18 cellular contexts compared by ENCODE assay signal in genomic region chr6:167778497-167779122, GRCh38. TPM values are rescaled to one million over a fixed set of nuclear protein-coding genes. Genes with fewer than 3 reads are reported as not detected.
A peak's percentile ranks its signal among the peaks of the same experiment; 100 is the strongest.
DNase-seq lines count a peak whose midpoint lies in the region; ATAC-seq and TF ChIP-seq lines count a peak whose summit lies in the region.
"Had no signal": no experiment of that assay in that cellular context is flagged by ENCODE, and none has a peak within 500 bp of the region (broad histone marks: within the 10 kb centered on the region; RNA-seq: fewer than 3 reads in every experiment).

No MANE protein-coding gene starts in this region.

- H3K36me3 ChIP-seq in heart left ventricle, result no peaks in the 10 kb centered on the region
- no peaks in the 10 kb centered on the region for H3K36me3 ChIP-seq in neural progenitor cell
- H3K36me3 ChIP-seq in mesenchymal stem cell (ENCODE audit: control insufficient read depth in 1 of 2, insufficient read depth in 2 of 2, low read depth in 1 of 2, low read length in 2 of 2), result no peaks in the 10 kb centered on the region
- H3K36me3 ChIP-seq: ascending aorta, neutrophil had no signal

- H3K79me2 ChIP-seq in neural progenitor cell (ENCODE audit: low read depth), result no peaks in the 10 kb centered on the region

- H3K9me3 Mint-ChIP-seq in neural progenitor cell, result peaks cover 3% of the 10 kb centered on the region
- H3K9me3 Mint-ChIP-seq: activated CD4-positive, alpha-beta T cell treated with anti-CD3 and anti-CD28 coated beads, Interleukin-2, amount 10 ng/mL, durations not matched to agents 7 days and 5 days; CD14-positive monocyte had no signal

- H3F3A ChIP-seq in neural progenitor cell (ENCODE audit: low read depth), result no peaks in the 10 kb centered on the region

- H3K27ac ChIP-seq in heart left ventricle, result peak overlapping the region in 1 of 12 donors; percentile 22
- no peak overlapping the region for H3K27ac ChIP-seq in neural progenitor cell
- no peak overlapping the region for H3K27ac ChIP-seq in mesenchymal stem cell (ENCODE audit: low read length, poor library complexity, severe bottlenecking)
- H3K27ac ChIP-seq: A549, ascending aorta, KMS-11, neutrophil had no signal

- H3K4me2 ChIP-seq in neural progenitor cell, result no peak overlapping the region
- no peak overlapping the region for H3K4me2 ChIP-seq in mesenchymal stem cell (ENCODE audit: low read length, poor library complexity, severe bottlenecking)
- H3K4me2 ChIP-seq: A549, KMS-11 had no signal

- intact Hi-C loops in Right ventricle myocardium superior (cut with DNase I) (no loop called here), heart left ventricle (cut with DNase I) (no loop called here)

- no peak overlapping the region for H3K4me3 Mint-ChIP-seq in neural progenitor cell
- H3K4me3 Mint-ChIP-seq: activated CD4-positive, alpha-beta T cell treated with anti-CD3 and anti-CD28 coated beads, Interleukin-2, amount 10 ng/mL, durations not matched to agents 7 days and 5 days; CD14-positive monocyte had no signal

- H3K4me1 ChIP-seq in heart left ventricle (peaks cover 0 to 2% (median 0%) of the 10 kb centered on the region in 12 donors), neural progenitor cell (peaks cover 12% of the 10 kb centered on the region), mesenchymal stem cell (ENCODE audit: control insufficient read depth, insufficient read depth, low read depth, low read length) (no peaks in the 10 kb centered on the region)
- H3K4me1 ChIP-seq: A549, ascending aorta had no signal

- no peak overlapping the region for H3K4me3 ChIP-seq in heart left ventricle
- no peak overlapping the region for H3K4me3 ChIP-seq in neural progenitor cell
- no peak overlapping the region for H3K4me3 ChIP-seq in mesenchymal stem cell (ENCODE audit: insufficient read depth in 1 of 2, low read depth in 1 of 2, low read length in 2 of 2)
- H3K4me3 ChIP-seq: A549, ascending aorta had no signal

- no peak for TF ChIP-seq POLR2A in heart left ventricle (IDR thresholded peaks at IDR 0.05)

- peaks cover 15% of the 10 kb centered on the region for H3K4me1 Mint-ChIP-seq in neural progenitor cell
- H3K4me1 Mint-ChIP-seq: activated CD4-positive, alpha-beta T cell treated with anti-CD3 and anti-CD28 coated beads, Interleukin-2, amount 10 ng/mL, durations not matched to agents 7 days and 5 days; CD14-positive monocyte had no signal

- in situ Hi-C loops in G401 (cut with HindIII; ENCODE audit: low sequenced_read_pairs), result no loop called here

- no peaks in the 10 kb centered on the region for H3K36me3 Mint-ChIP-seq in neural progenitor cell
- H3K36me3 Mint-ChIP-seq: CD14-positive monocyte had no signal

- no peak overlapping the region for H3K4ac ChIP-seq in mesenchymal stem cell (ENCODE audit: low read depth in 1 of 2, low read length in 2 of 2)

- ATAC-seq in Right ventricle myocardium superior (ENCODE audit: poor library complexity) (peak; percentile 19), heart left ventricle (no peak)
- ATAC-seq: A549 had no signal

- H4K8ac ChIP-seq in mesenchymal stem cell (ENCODE audit: low read length), result no peak overlapping the region

- H3K27ac Mint-ChIP-seq in neural progenitor cell, result peak overlapping the region; percentile 39
- H3K27ac Mint-ChIP-seq: activated CD4-positive, alpha-beta T cell treated with anti-CD3 and anti-CD28 coated beads, Interleukin-2, amount 10 ng/mL, durations not matched to agents 7 days and 5 days; CD14-positive monocyte had no signal

- H2AFZ ChIP-seq in neural progenitor cell (replicated peaks) (no peak overlapping the region), mesenchymal stem cell (ENCODE audit: low read depth, low read length) (no peak overlapping the region)

- TF ChIP-seq CTCF in heart left ventricle (IDR thresholded peaks at IDR 0.05), result no peak
- no peak for TF ChIP-seq CTCF in neural progenitor cell (IDR thresholded peaks at IDR 0.05)

- H3K9me3 ChIP-seq in heart left ventricle, result no peaks in the 10 kb centered on the region
- H3K9me3 ChIP-seq in neural progenitor cell (ENCODE audit: low read depth), result no peaks in the 10 kb centered on the region
- H3K9me3 ChIP-seq in mesenchymal stem cell (ENCODE audit: control insufficient read depth, low read length), result no peaks in the 10 kb centered on the region
- H3K9me3 ChIP-seq: A549, ascending aorta, neutrophil had no signal

- no peaks in the 10 kb centered on the region for H4K20me1 ChIP-seq in neural progenitor cell (ENCODE audit: low read depth)

- no peak overlapping the region for H2BK120ac ChIP-seq in mesenchymal stem cell (ENCODE audit: low read depth, low read length)

- H3K79me1 ChIP-seq in mesenchymal stem cell (replicated peaks; ENCODE audit: low read length, poor library complexity, severe bottlenecking), result no peaks in the 10 kb centered on the region

- H3K9ac ChIP-seq in neural progenitor cell (no peak overlapping the region), mesenchymal stem cell (ENCODE audit: low read length) (no peak overlapping the region)
- H3K9ac ChIP-seq: KMS-11 had no signal

- no peak overlapping the region for H3K14ac ChIP-seq in mesenchymal stem cell (ENCODE audit: low read length in 2 of 2)

- WGBS in heart left ventricle, 4 donors, result 87 to 88% (median 88%) methylated on average over 21 of the region's 21 CpGs
- WGBS in mesenchymal stem cell, result 91% methylated on average over 21 of the region's 21 CpGs

- H2BK15ac ChIP-seq in mesenchymal stem cell (ENCODE audit: low read depth, poor library complexity, severe bottlenecking), result no peak overlapping the region

- no peak for DNase-seq in Right ventricle myocardium superior
- DNase-seq in heart left ventricle, result no peak
- DNase-seq in islet precursor cell, result peak; percentile 94
- DNase-seq in neural progenitor cell (ENCODE audit: low spot score), result no peak
- peak; percentile 59 for DNase-seq in ureter (ENCODE audit: low spot score)
- DNase-seq in G401 (ENCODE audit: low spot score), result no peak
- no peak for DNase-seq in mesenchymal stem cell
- no peak for DNase-seq in SW 1271 (lab: John Stamatoyannopoulos, UW)
- DNase-seq: activated CD4-positive, alpha-beta T cell treated with anti-CD3 and anti-CD28 coated beads, Interleukin-2, amount 10 ng/mL, durations not matched to agents 7 days and 5 days; activated naive CD4-positive, alpha-beta T cell treated with Interleukin-2 at 50 U/mL for 16 hours; DMS53; GOT3; NCI-H1417 had no signal

- H3K18ac ChIP-seq in mesenchymal stem cell (ENCODE audit: low read depth in 1 of 2, low read length in 2 of 2), result no peak overlapping the region

- H2AK5ac ChIP-seq in mesenchymal stem cell (ENCODE audit: low read length, severe bottlenecking), result no peak overlapping the region

- H2BK12ac ChIP-seq in mesenchymal stem cell (ENCODE audit: low read length in 2 of 2), result no peak overlapping the region

- H3K23ac ChIP-seq in mesenchymal stem cell (ENCODE audit: low read length in 2 of 2), result no peak overlapping the region

- H3K27me3 ChIP-seq in heart left ventricle, result no peaks in the 10 kb centered on the region
- H3K27me3 ChIP-seq in neural progenitor cell, result no peaks in the 10 kb centered on the region
- H3K27me3 ChIP-seq in mesenchymal stem cell (ENCODE audit: control insufficient read depth in 1 of 2, insufficient read depth in 1 of 2, low read length in 2 of 2), result peaks cover 0 to 9% of the 10 kb centered on the region in 2 experiments
- H3K27me3 ChIP-seq: ascending aorta, neutrophil had no signal

- peaks cover 7% of the 10 kb centered on the region for H3K27me3 Mint-ChIP-seq in neural progenitor cell (ENCODE audit: insufficient read depth, low read depth)

- no peak overlapping the region for H4K91ac ChIP-seq in mesenchymal stem cell (ENCODE audit: low read length)

- no peak overlapping the region for H2BK5ac ChIP-seq in mesenchymal stem cell (ENCODE audit: low read depth, low read length, poor library complexity, severe bottlenecking)

RNA-seq across cellular contexts. Expression of gene AFDN, which starts 48.1 kb away (rescaled TPM):
- total RNA-seq in Right ventricle myocardium superior, result 49.1 TPM
- total RNA-seq in heart left ventricle, result 100 to 1,000 TPM in 1 of 9 donors, 10 to 100 TPM in 8; 38.0 to 100 (median 51.8) TPM
- polyA plus RNA-seq in heart left ventricle, result 10 to 100 TPM; 27.6 to 31.5 TPM
- 261 and 357 TPM in 2 replicates for total RNA-seq in neural progenitor cell (ENCODE audit: low replicate concordance)
- 168 TPM for total RNA-seq in ureter
- total RNA-seq in G401 (2014; rRNA removed; shearing (Covaris generic)), result 11.9 and 13.8 TPM in 2 replicates
- 47.4 TPM for polyA plus RNA-seq in mesenchymal stem cell (2013, experiment 1 of 2)
- 42.9 TPM for polyA plus RNA-seq in mesenchymal stem cell (2013, experiment 2 of 2)

Comparison
In these comparisons a context has a peak if more than half of its experiments do, and no peak if none do; other contexts are left out.
1. DNase-seq: peak in islet precursor cell (single experiment) and ureter (single experiment); none in Right ventricle myocardium superior (single experiment), heart left ventricle (0 of 5), neural progenitor cell (single experiment), G401 (single experiment), mesenchymal stem cell (single experiment) and SW 1271 (0 of 2).